ENCODE assay signal across 19 cellular contexts in the genomic region with DNA sequence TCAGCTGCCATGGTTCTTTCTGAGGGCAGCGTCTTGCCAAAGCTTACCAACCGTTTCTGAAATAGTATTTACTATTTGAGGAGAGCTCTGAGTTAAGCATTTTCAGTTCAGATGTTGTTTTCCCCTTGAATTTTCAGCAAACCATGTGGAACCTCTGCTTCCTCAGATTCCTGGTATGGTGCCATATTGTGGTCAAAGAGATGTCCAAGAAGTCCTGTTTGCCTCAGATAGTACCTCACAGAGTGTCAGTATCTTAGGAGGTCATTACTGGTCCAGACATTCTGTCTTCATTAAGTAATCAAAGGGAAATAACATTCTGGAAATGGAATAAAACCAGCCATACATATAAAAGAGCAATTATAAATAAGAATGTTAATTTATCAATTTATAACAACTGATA. TPM values are rescaled to one million over a fixed set of nuclear protein-coding genes. Genes with fewer than 3 reads are reported as not detected.
A peak's percentile ranks its signal among the peaks of the same experiment; 100 is the strongest.
DNase-seq lines count a peak whose midpoint lies in the region; ATAC-seq, FAIRE-seq and TF ChIP-seq lines count a peak whose summit lies in the region.
"Had no signal": no experiment of that assay in that cellular context is flagged by ENCODE, and none has a peak within 500 bp of the region (broad histone marks: within the 10 kb centered on the region; RNA-seq: fewer than 3 reads in every experiment).

No MANE protein-coding gene starts in this region.

- H3K9me3 ChIP-seq in HepG2 (ENCODE audit: low read length) = no peaks in the 10 kb centered on the region
- H3K9me3 ChIP-seq: ovary had no signal

- no TSS peak for BruUV-seq in HepG2 (replicated peaks; lab: Mats Ljungman, UMichigan)

- ATAC-seq in activated naive CD4-positive, alpha-beta T cell treated with anti-CD3 and anti-CD28 coated beads, Interleukin-2, amount 50 U/mL, for 72 hours = no peak
- ATAC-seq in natural killer cell = no peak
- ATAC-seq in HepG2 = no peak

- H3K27ac ChIP-seq in KMS-11 = peak overlapping the region; percentile 60
- no peak overlapping the region for H3K27ac ChIP-seq in HepG2 (ENCODE audit: extremely low read length, insufficient read depth, low read length)
- H3K27ac ChIP-seq: ovary had no signal

- H4K20me1 ChIP-seq in KMS-11 (ENCODE audit: insufficient read depth) (no peaks in the 10 kb centered on the region), HepG2 (ENCODE audit: insufficient read depth, low read length) (no peaks in the 10 kb centered on the region)

- TF ChIP-seq POLR2A in HepG2 (IDR thresholded peaks at IDR 0.05; ENCODE audit: insufficient read depth in 1 of 2, low read depth in 2 of 2, low read length in 2 of 2) = no peak

- no peak for TF ChIP-seq EP300 in HepG2 (IDR thresholded peaks at IDR 0.05; ENCODE audit: low read depth in 2 of 2, low read length in 2 of 2)
- no peak for TF ChIP-seq EP300 in HepG2 (CRISPR knock-in tag; IDR thresholded peaks at IDR 0.05; ENCODE audit: borderline replicate concordance)

- H3K4me2 ChIP-seq in KMS-11 = peak overlapping the region; percentile 79
- no peak overlapping the region for H3K4me2 ChIP-seq in HepG2 (ENCODE audit: low read depth, low read length)

- peaks cover 58% of the 10 kb centered on the region for H3K4me1 ChIP-seq in KMS-11 (ENCODE audit: low read depth, poor library complexity, severe bottlenecking)
- H3K4me1 ChIP-seq in HepG2 (ENCODE audit: insufficient read depth, low read length) = no peaks in the 10 kb centered on the region

- no peaks in the 10 kb centered on the region for H3K27me3 Mint-ChIP-seq in T-helper 2 cell treated with Interferon-gamma antibody and Interleukin-4, amounts not matched to agents 5 μg/mL and 100 μg/mL, for 36 hours (ENCODE audit: low read depth)
- H3K27me3 Mint-ChIP-seq in natural killer cell (ENCODE audit: low read depth in 2 of 2) = no peaks in the 10 kb centered on the region

- TF ChIP-seq CTCF in KMS-11 (conservative IDR thresholded peaks at IDR 0.05; ENCODE audit: low read depth, low read length) (no peak), natural killer cell (IDR thresholded peaks at IDR 0.05) (no peak), HepG2 (CRISPR knock-in tag; IDR thresholded peaks at IDR 0.05) (no peak)

- TF ChIP-seq RAD21 in HepG2 (CRISPR knock-in tag; IDR thresholded peaks at IDR 0.05) = no peak

- intact Hi-C loops in natural killer cell (cut with micrococcal nuclease) (loop anchor here (10.0 kb wide), 1 partner anchor 308 kb away; no protein-coding TSS in a partner anchor), HepG2 (cut with micrococcal nuclease; ENCODE audit: unreplicated experiment) (no loop called here)

- H2AFZ ChIP-seq in KMS-11 (ENCODE audit: low read depth) = peak overlapping the region; percentile 80
- no peak overlapping the region for H2AFZ ChIP-seq in HepG2 (ENCODE audit: low read length)

- H3K4me1 Mint-ChIP-seq in T-helper 2 cell treated with Interferon-gamma antibody and Interleukin-4, amounts not matched to agents 5 μg/mL and 100 μg/mL, for 36 hours (ENCODE audit: low read depth) = peaks cover 43% of the 10 kb centered on the region
- peaks cover 51 to 57% of the 10 kb centered on the region in 2 donors for H3K4me1 Mint-ChIP-seq in natural killer cell

- no peak overlapping the region for H3K4me3 ChIP-seq in KMS-11 (IDR thresholded peaks at IDR 0.05; ENCODE audit: insufficient read depth, low read depth, low read length)
- no peak overlapping the region for H3K4me3 ChIP-seq in HepG2 (replicated peaks in 1 of 3; ENCODE audit: insufficient read depth in 1 of 3, low read depth in 2 of 3, low read length in 3 of 3)
- H3K4me3 ChIP-seq: ovary had no signal

- WGBS in HepG2 (ENCODE audit: low lambda C conversion rate) = 5% methylated on average over 2 of the region's 2 CpGs

- H3K79me2 ChIP-seq in KMS-11 (ENCODE audit: insufficient read depth, low read depth) (no peaks in the 10 kb centered on the region), HepG2 (ENCODE audit: insufficient read depth, low read length) (no peaks in the 10 kb centered on the region)

- H3K27ac Mint-ChIP-seq in T-helper 2 cell treated with Interferon-gamma antibody and Interleukin-4, amounts not matched to agents 5 μg/mL and 100 μg/mL, for 36 hours = peak overlapping the region; percentile 93
- H3K27ac Mint-ChIP-seq in activated naive CD4-positive, alpha-beta T cell treated with anti-CD3 and anti-CD28 coated beads, Interleukin-2, amount 50 U/mL, for 72 hours = peak overlapping the region; percentile 51 to 92
- peak overlapping the region; percentile 93 to 99 for H3K27ac Mint-ChIP-seq in natural killer cell

- no peak for FAIRE-seq in HepG2 (lab: Jason Lieb, UNC)
- FAIRE-seq: colon, keratinocyte had no signal

- peaks cover 6% of the 10 kb centered on the region for H3K36me3 Mint-ChIP-seq in T-helper 2 cell treated with Interferon-gamma antibody and Interleukin-4, amounts not matched to agents 5 μg/mL and 100 μg/mL, for 36 hours (ENCODE audit: low read depth)
- peaks cover 28 to 43% of the 10 kb centered on the region in 2 donors for H3K36me3 Mint-ChIP-seq in activated naive CD4-positive, alpha-beta T cell treated with anti-CD3 and anti-CD28 coated beads, Interleukin-2, amount 50 U/mL, for 72 hours
- no peaks in the 10 kb centered on the region for H3K36me3 Mint-ChIP-seq in natural killer cell

- H3K9me3 Mint-ChIP-seq in T-helper 2 cell treated with Interferon-gamma antibody and Interleukin-4, amounts not matched to agents 5 μg/mL and 100 μg/mL, for 36 hours = peaks cover 16% of the 10 kb centered on the region
- H3K9me3 Mint-ChIP-seq in activated naive CD4-positive, alpha-beta T cell treated with anti-CD3 and anti-CD28 coated beads, Interleukin-2, amount 50 U/mL, for 72 hours = peaks cover 19 to 22% of the 10 kb centered on the region in 2 donors
- no peaks in the 10 kb centered on the region for H3K9me3 Mint-ChIP-seq in natural killer cell

- H3K4me3 Mint-ChIP-seq in T-helper 2 cell treated with Interferon-gamma antibody and Interleukin-4, amounts not matched to agents 5 μg/mL and 100 μg/mL, for 36 hours = peak overlapping the region; percentile 11
- peak overlapping the region; percentile 65 for H3K4me3 Mint-ChIP-seq in natural killer cell

- POLR2A ChIA-PET in HepG2 (lab: Yijun Ruan, JAX) = no interaction called here

- peak overlapping the region; percentile 44; the same call in 1 of the 2 replicates for H3K9ac ChIP-seq in KMS-11
- no peak overlapping the region for H3K9ac ChIP-seq in HepG2 (ENCODE audit: insufficient read depth, low read depth, low read length)

- no peak for DNase-seq in T-helper 2 cell treated with Interferon-gamma antibody and Interleukin-4, amounts not matched to agents 5 μg/mL and 100 μg/mL, for 36 hours (ENCODE audit: low spot score)
- DNase-seq in T-helper 2 cell (no peak), natural killer cell (no peak), epidermal melanocyte (ENCODE audit: insufficient read length, low spot score) (no peak), HepG2 (ENCODE audit: low spot score) (no peak)
- DNase-seq in activated naive CD4-positive, alpha-beta T cell treated with anti-CD3 and anti-CD28 coated beads, Interleukin-2, amount 50 U/mL, for 72 hours (ENCODE audit: low spot score in 2 of 2) = no peak
- no peak for DNase-seq in stimulated activated naive CD4-positive, alpha-beta T cell treated with Interleukin-2 at 50 U/mL for 16 hours (lab: John Stamatoyannopoulos, UW)
- DNase-seq: 8988T; activated CD8-positive, alpha-beta memory T cell treated with anti-CD3 and anti-CD28 coated beads, Interleukin-2, amount 50 U/mL, for 48 hours; COR-L47; head of caudate nucleus; midbrain; NCI-H1417 treated with DMSO at 0.1 percent for 48 hours; NCI-H345; ovary; substantia nigra had no signal

- H3K36me3 ChIP-seq in KMS-11 (ENCODE audit: insufficient read depth) = no peaks in the 10 kb centered on the region
- H3K36me3 ChIP-seq in HepG2 (replicated peaks in 1 of 2; ENCODE audit: control insufficient read depth in 1 of 2, insufficient read depth in 2 of 2, low read length in 2 of 2) = no peaks in the 10 kb centered on the region
- H3K36me3 ChIP-seq: ovary had no signal

- CTCF ChIA-PET in HepG2 (lab: Yijun Ruan, JAX; ENCODE audit: low intra/inter-chr PET ratio, low total read pairs) = no interaction called here

- H3K27me3 ChIP-seq in KMS-11 (ENCODE audit: insufficient read depth, low read depth) = no peaks in the 10 kb centered on the region
- no peaks in the 10 kb centered on the region for H3K27me3 ChIP-seq in HepG2 (ENCODE audit: control insufficient read depth in 1 of 2, insufficient read depth in 2 of 2, low read length in 2 of 2)
- H3K27me3 ChIP-seq: ovary had no signal

- in situ Hi-C loops in HepG2 (cut with HindIII; ENCODE audit: extremely low pct_ligation_motif_present, low pct_unique_long_range_greater_than_20kb) = no loop called here

TF ChIP-seq in HepG2, 621 proteins besides CTCF, POLR2A, EP300 and RAD21 (continues in another document):
- TF ChIP-seq ZNF33B (CRISPR knock-in tag; IDR thresholded peaks at IDR 0.05) = no peak
- no peak for TF ChIP-seq GTF3A (CRISPR knock-in tag; conservative IDR thresholded peaks at IDR 0.05)

RNA-seq across cellular contexts. Expression of a gene that starts 36.6 kb away (rescaled TPM):
- total RNA-seq in activated naive CD4-positive, alpha-beta T cell treated with anti-CD3 and anti-CD28 coated beads, Interleukin-2, amount 50 U/mL, for 72 hours = under 1 TPM; 0.05 to 0.18 TPM
- total RNA-seq in natural killer cell (under 1 TPM in 1 of 3 donors, not detected in 2; 0.08 TPM), HepG2 (2016; rRNA removed; fragmentation: Illumina TruSeq; extraction: Trizol) (not detected in 2 replicates)
- total RNA-seq in HepG2 (2016; cell fraction: cytosol; rRNA removed; fragmentation: Illumina TruSeq; extraction: Trizol; ENCODE audit: low read depth) = not detected in 2 replicates
- 0.02 TPM in 1 of 2 replicates, not detected in the other for total RNA-seq in HepG2 (2016; cell fraction: insoluble cytoplasmic fraction; rRNA removed; fragmentation: Illumina TruSeq; extraction: Trizol)
- 0.03 TPM in 1 of 2 replicates, not detected in the other for total RNA-seq in HepG2 (2016; cell fraction: membrane; rRNA removed; fragmentation: Illumina TruSeq; extraction: Trizol)
- 0.16 TPM in 1 of 2 replicates, not detected in the other for total RNA-seq in HepG2 (2016; cell fraction: nucleus; rRNA removed; fragmentation: Illumina TruSeq; extraction: Trizol)
- 0.09 and 0.18 TPM in 2 replicates for polyA plus RNA-seq in HepG2 (2011; rRNA removed)
- polyA plus RNA-seq in HepG2 (2011; cell fraction: cytosol; rRNA removed) = 0.11 and 0.12 TPM in 2 replicates
- polyA plus RNA-seq in HepG2 (2011; cell fraction: nucleus; rRNA removed) = 0.16 and 0.21 TPM in 2 replicates
- polyA plus RNA-seq in HepG2 (2012) = 0.09 TPM in 1 of 2 replicates, not detected in the other
- polyA plus RNA-seq in HepG2 (2016; cell fraction: cytosol; fragmentation: Illumina TruSeq; extraction: Trizol; ENCODE audit: low read depth) = not detected in 2 replicates
- not detected in 2 replicates for polyA plus RNA-seq in HepG2 (2016; cell fraction: insoluble cytoplasmic fraction; fragmentation: Illumina TruSeq; extraction: Trizol; ENCODE audit: low read depth)
- polyA plus RNA-seq in HepG2 (2016; cell fraction: membrane; fragmentation: Illumina TruSeq; extraction: Trizol; ENCODE audit: low read depth) = 0.03 TPM in 1 of 2 replicates, not detected in the other
- 0.11 TPM in 2 replicates for polyA plus RNA-seq in HepG2 (2016; cell fraction: nucleus; fragmentation: Illumina TruSeq; extraction: Trizol; ENCODE audit: insufficient read depth, low read depth)
- 0.10 TPM in 1 of 2 replicates, not detected in the other for polyA minus RNA-seq in HepG2 (2011; rRNA and poly(A)+ RNA removed; ENCODE audit: low replicate concordance)
- polyA minus RNA-seq in HepG2 (2011; cell fraction: cytosol; rRNA and poly(A)+ RNA removed) = not detected in 2 replicates
- polyA minus RNA-seq in HepG2 (2011; cell fraction: nucleus; rRNA and poly(A)+ RNA removed) = 0.13 TPM in 1 of 2 replicates, not detected in the other
